8 cellular contexts compared by ENCODE assay signal in genomic region chr6:113306552-113307145, GRCh38.
DNase-seq lines count a peak whose midpoint lies in the region; ATAC-seq and TF ChIP-seq lines count a peak whose summit lies in the region.

No MANE protein-coding gene starts in this region.

- no peaks in the 10 kb centered on the region for H3K36me3 ChIP-seq in NT2/D1 (ENCODE audit: insufficient read depth, insufficient read length, low read length)

- H3K27ac Mint-ChIP-seq in activated naive CD8-positive, alpha-beta T cell treated with anti-CD3 and anti-CD28 coated beads for 36 hours: no peak overlapping the region

- H3K4me1 Mint-ChIP-seq in activated naive CD8-positive, alpha-beta T cell treated with anti-CD3 and anti-CD28 coated beads for 36 hours: no peaks in the 10 kb centered on the region

- DNase-seq in NT2/D1 (ENCODE audit: low read depth, low spot score) (peak; percentile 22), iris pigment epithelial cell (ENCODE audit: low read depth) (peak; percentile 41), middle frontal gyrus (ENCODE audit: extremely low spot score, low spot score) (no peak)
- DNase-seq in activated naive CD8-positive, alpha-beta T cell treated with anti-CD3 and anti-CD28 coated beads for 36 hours: peak; percentile 29
- peak in 2 of 3 donors; percentile 21 to 34 for DNase-seq in stimulated activated CD4-positive, alpha-beta T cell treated with anti-CD3 and anti-CD28 coated beads, TNF-alpha, amount 100 ng/mL, for 48 hours (ENCODE audit: low read depth in 3 of 3)

- no peaks in the 10 kb centered on the region for H3K9me3 Mint-ChIP-seq in activated naive CD8-positive, alpha-beta T cell treated with anti-CD3 and anti-CD28 coated beads for 36 hours

- peak; percentile 76 for TF ChIP-seq CTCF in C4-2B (conservative IDR thresholded peaks at IDR 0.05)

- no peak overlapping the region for H3K4me3 ChIP-seq in NT2/D1 (ENCODE audit: insufficient read length, low read depth)

- no peak overlapping the region for H3K4me3 Mint-ChIP-seq in activated naive CD8-positive, alpha-beta T cell treated with anti-CD3 and anti-CD28 coated beads for 36 hours

- H3K27ac ChIP-seq in C4-2B: no peak overlapping the region

- peaks cover 9% of the 10 kb centered on the region for H3K27me3 Mint-ChIP-seq in activated naive CD8-positive, alpha-beta T cell treated with anti-CD3 and anti-CD28 coated beads for 36 hours

- H3K9me3 ChIP-seq in NT2/D1 (ENCODE audit: insufficient read depth, low read length): no peaks in the 10 kb centered on the region

- H3K36me3 Mint-ChIP-seq in activated naive CD8-positive, alpha-beta T cell treated with anti-CD3 and anti-CD28 coated beads for 36 hours: no peaks in the 10 kb centered on the region

- no peaks in the 10 kb centered on the region for H3K4me1 ChIP-seq in NT2/D1 (ENCODE audit: insufficient read depth, insufficient read length)

- ATAC-seq in GM18520 (IDR thresholded peaks at IDR 0.05; ENCODE audit: unreplicated experiment) (peak; percentile 88), HG02970 (IDR thresholded peaks at IDR 0.05; ENCODE audit: low FRiP score, unreplicated experiment) (peak; percentile 92)

- no peaks in the 10 kb centered on the region for H3K27me3 ChIP-seq in NT2/D1 (ENCODE audit: insufficient read depth, insufficient read length)

- H3K9ac ChIP-seq in NT2/D1 (ENCODE audit: insufficient read length, low read depth): no peak overlapping the region
